ENCODE assay signal across 8 cellular contexts in genomic region chr2:36507408-36507812, GRCh38.
DNase-seq lines count a peak whose midpoint lies in the region; ATAC-seq, FAIRE-seq and TF ChIP-seq lines count a peak whose summit lies in the region.

No MANE protein-coding gene starts in this region.

- peak; percentile 65 to 76 (median 73) for TF ChIP-seq CTCF in K562 (IDR thresholded peaks at IDR 0.05 in 2 of 3, conservative IDR thresholded peaks at IDR 0.05 in 1 of 3; ENCODE audit: insufficient read depth in 2 of 3, low read depth in 1 of 3, low read length in 3 of 3)

- no peak overlapping the region for H2AFZ ChIP-seq in K562 (ENCODE audit: low read depth, low read length)

- peak; percentile 60 for FAIRE-seq in K562 (lab: Jason Lieb, UNC)

- CTCF ChIA-PET in K562 (lab: Yijun Ruan, JAX; ENCODE audit: low intra/inter-chr PET ratio) = no interaction called here

- no peaks in the 10 kb centered on the region for H3K36me3 ChIP-seq in K562 (ENCODE audit: control insufficient read depth, insufficient read depth, low read length)

- H3K4me1 ChIP-seq in K562 (replicated peaks in 1 of 2; ENCODE audit: control insufficient read depth in 2 of 2, insufficient read depth in 2 of 2, low read length in 2 of 2) = peaks cover 0 to 9% of the 10 kb centered on the region in 2 experiments; a peak in 2 of 5 replicates

- no peaks in the 10 kb centered on the region for H3K9me1 ChIP-seq in K562 (ENCODE audit: control insufficient read depth, insufficient read depth, low read length)

- H3K4me3 ChIP-seq in K562 = no peak overlapping the region

- no TSS peak for BruUV-seq in K562 (replicated peaks; lab: Mats Ljungman, UMichigan)

- in situ Hi-C loops in K562 (cut with MboI) = no loop called here

- peak; percentile 72 to 81 for TF ChIP-seq RAD21 in K562 (CRISPR knock-in tag; conservative IDR thresholded peaks at IDR 0.05 in 1 of 2, IDR thresholded peaks at IDR 0.05 in 1 of 2)

- H3K9ac ChIP-seq in K562 (ENCODE audit: insufficient read depth in 1 of 2, low read depth in 2 of 2, low read length in 2 of 2) = no peak overlapping the region

- H3K4me2 ChIP-seq in K562 (ENCODE audit: insufficient read depth, low read length) = no peak overlapping the region

- intact Hi-C loops in K562 (cut with micrococcal nuclease) = loop anchor here (2.0 to 5.0 kb wide), 2 partner anchors 155 kb away; no protein-coding TSS in a partner anchor

- ATAC-seq in GM21390 (IDR thresholded peaks at IDR 0.05; ENCODE audit: unreplicated experiment) = peak; percentile 93
- peak; percentile 91 for ATAC-seq in HG03565 (IDR thresholded peaks at IDR 0.05; ENCODE audit: unreplicated experiment)
- peak; percentile 96 for ATAC-seq in K562

- DNase-seq in NCI-H2081 (lab: John Stamatoyannopoulos, UW) = peak; percentile 42 to 44
- no peak for DNase-seq in NCI-H2081 treated with DMSO at 0.1 percent for 48 hours (lab: John Stamatoyannopoulos, UW)
- DNase-seq in OCI-M1 (lab: John Stamatoyannopoulos, UW) = peak; percentile 76
- peak; percentile 13 to 56 (median 33) for DNase-seq in K562 (ENCODE audit: extremely low read depth in 1 of 4, low spot score in 3 of 4)
- peak; percentile 67 for DNase-seq in iris pigment epithelial cell (ENCODE audit: low read depth)
- peak; percentile 8 for DNase-seq in stimulated activated CD4-positive, alpha-beta T cell treated with anti-CD3 and anti-CD28 coated beads, Interleukin-4, amount 100 ng/mL, for 1 hour

- no peaks in the 10 kb centered on the region for H3K79me2 ChIP-seq in K562 (ENCODE audit: control insufficient read depth, insufficient read depth, low read length)

- no peaks in the 10 kb centered on the region for H3K9me3 ChIP-seq in K562 (replicated peaks; ENCODE audit: control insufficient read depth, insufficient read depth, low read depth, low read length)

- no peak overlapping the region for H3K27ac ChIP-seq in K562 (ENCODE audit: extremely low read depth, low read depth, low read length)

- POLR2A ChIA-PET in K562 (lab: Yijun Ruan, JAX) = no interaction called here

- TF ChIP-seq EP300 in K562 (IDR thresholded peaks at IDR 0.05; ENCODE audit: low read length) = no peak

- H3K27me3 ChIP-seq in K562 (ENCODE audit: control insufficient read depth in 2 of 2, insufficient read depth in 2 of 2, low read length in 2 of 2) = no peaks in the 10 kb centered on the region

- TF ChIP-seq POLR2A in K562 (conservative IDR thresholded peaks at IDR 0.05) = no peak

- H4K20me1 ChIP-seq in K562 (replicated peaks; ENCODE audit: control insufficient read depth, insufficient read depth, low read length) = no peaks in the 10 kb centered on the region

TF ChIP-seq in K562, 482 proteins besides CTCF, POLR2A, EP300 and RAD21:
- TF ChIP-seq DEAF1 (CRISPR knock-in tag; IDR thresholded peaks at IDR 0.05) = peak; percentile 60; the same call in 1 of the 2 replicates
- TF ChIP-seq SLC30A9 (CRISPR knock-in tag; IDR thresholded peaks at IDR 0.05) = no peak
- TF ChIP-seq, protein P1, sequence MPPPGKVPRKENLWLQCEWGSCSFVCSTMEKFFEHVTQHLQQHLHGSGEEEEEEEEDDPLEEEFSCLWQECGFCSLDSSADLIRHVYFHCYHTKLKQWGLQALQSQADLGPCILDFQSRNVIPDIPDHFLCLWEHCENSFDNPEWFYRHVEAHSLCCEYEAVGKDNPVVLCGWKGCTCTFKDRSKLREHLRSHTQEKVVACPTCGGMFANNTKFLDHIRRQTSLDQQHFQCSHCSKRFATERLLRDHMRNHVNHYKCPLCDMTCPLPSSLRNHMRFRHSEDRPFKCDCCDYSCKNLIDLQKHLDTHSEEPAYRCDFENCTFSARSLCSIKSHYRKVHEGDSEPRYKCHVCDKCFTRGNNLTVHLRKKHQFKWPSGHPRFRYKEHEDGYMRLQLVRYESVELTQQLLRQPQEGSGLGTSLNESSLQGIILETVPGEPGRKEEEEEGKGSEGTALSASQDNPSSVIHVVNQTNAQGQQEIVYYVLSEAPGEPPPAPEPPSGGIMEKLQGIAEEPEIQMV (tag; conservative IDR thresholded peaks at IDR 0.05; ENCODE audit: low read depth) = no peak
- no peak for TF ChIP-seq FUS (optimal IDR thresholded peaks at IDR 0.05; ENCODE audit: low read depth, low read length)
- peak in 1 of 2 experiments; percentile 52; a peak in 1 of 4 replicates for TF ChIP-seq MAZ (CRISPR knock-in tag; conservative IDR thresholded peaks at IDR 0.05 in 1 of 2, IDR thresholded peaks at IDR 0.05 in 1 of 2)
- TF ChIP-seq CTBP1 (IDR thresholded peaks at IDR 0.05; ENCODE audit: borderline replicate concordance) = peak; percentile 31; the same call in 1 of the 2 replicates
- TF ChIP-seq TSC22D4 (tag; IDR thresholded peaks at IDR 0.05) = no peak
- no peak for TF ChIP-seq ZNF561 (CRISPR knock-in tag; conservative IDR thresholded peaks at IDR 0.05)
- TF ChIP-seq BRD4 (IDR thresholded peaks at IDR 0.05) = no peak
- TF ChIP-seq SMC3 (conservative IDR thresholded peaks at IDR 0.05; ENCODE audit: insufficient read depth, low read depth, low read length) = peak; percentile 55; the same call in 1 of the 2 replicates
- no peak for TF ChIP-seq EZH2 (IDR thresholded peaks at IDR 0.05; ENCODE audit: borderline replicate concordance, low read depth, low read length)
- 0 out of 2 replicates have a peak, but pooled peaks have one; percentile 22 for TF ChIP-seq CREM (IDR thresholded peaks at IDR 0.05; ENCODE audit: low read depth)
- TF ChIP-seq RUNX1 (IDR thresholded peaks at IDR 0.05; ENCODE audit: low read depth) = no peak
- TF ChIP-seq EP400 (IDR thresholded peaks at IDR 0.05) = no peak
- TF ChIP-seq ZKSCAN8 (CRISPR knock-in tag; IDR thresholded peaks at IDR 0.05) = no peak
